Comparison of ENCODE assay signal across 8 cellular contexts in the genomic region with DNA sequence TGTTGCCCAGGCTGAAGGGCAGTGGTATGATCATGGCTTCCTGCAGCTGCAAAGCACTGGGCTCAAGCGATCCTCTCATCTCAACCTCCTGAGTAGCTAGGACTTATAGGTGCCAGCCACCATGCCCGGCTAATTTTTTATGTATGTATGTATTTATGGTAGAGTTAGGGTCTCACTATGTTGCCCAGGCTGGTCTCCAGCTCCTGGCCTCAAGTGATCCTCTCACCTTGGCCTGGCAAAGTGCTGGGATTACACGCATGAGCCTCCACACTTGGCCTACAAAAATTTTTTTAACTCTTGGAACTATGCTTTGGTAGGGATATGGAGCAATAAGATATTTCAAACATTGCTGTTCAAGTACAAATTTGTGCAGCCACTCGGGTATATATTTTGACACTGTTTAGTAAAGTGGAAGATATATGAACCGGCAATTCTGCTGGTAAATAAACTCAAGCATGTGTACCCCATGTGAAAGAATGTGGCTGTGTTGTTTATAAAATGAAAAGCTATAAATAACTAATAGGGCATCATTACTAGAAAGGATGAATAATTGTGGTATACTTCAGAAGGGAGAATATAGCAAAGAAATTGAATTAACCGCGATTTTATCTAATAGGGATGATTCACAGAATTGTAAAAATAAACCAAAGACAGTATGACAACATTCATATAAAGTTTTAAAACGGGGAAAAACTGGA. TPM values are rescaled to one million over a fixed set of nuclear protein-coding genes. Genes with fewer than 3 reads are reported as not detected.
A peak's percentile ranks its signal among the peaks of the same experiment; 100 is the strongest.
DNase-seq lines count a peak whose midpoint lies in the region; ATAC-seq and TF ChIP-seq lines count a peak whose summit lies in the region.

No MANE protein-coding gene starts in this region.

- TF ChIP-seq CTCF in AG04449 (IDR thresholded peaks at IDR 0.05; ENCODE audit: insufficient read depth, low read length, missing control alignments) (no peak), mammary epithelial cell (conservative IDR thresholded peaks at IDR 0.05 in 1 of 2, IDR thresholded peaks at IDR 0.05 in 1 of 2; ENCODE audit: extremely low read depth in 1 of 2, insufficient read depth in 1 of 2, low read depth in 1 of 2, low read length in 2 of 2) (no peak)

- intact Hi-C loops in mammary epithelial cell (cut with micrococcal nuclease): loop anchor here (2.0 kb wide), 1 partner anchor 109 kb away; the partner anchor contains the start of gene ZFP14

- dilution Hi-C loops in mammary epithelial cell (cut with HindIII; ENCODE audit: low sequenced_read_pairs): no loop called here

- H3K27ac ChIP-seq in HUES48 (ENCODE audit: low read depth, low read length): no peak overlapping the region
- H3K27ac ChIP-seq in mammary epithelial cell (ENCODE audit: insufficient read depth, low read depth, low read length): peak overlapping the region; percentile 87
- H3K27ac ChIP-seq in muscle layer of colon (ENCODE audit: low read depth, low read length): peak overlapping the region; percentile 91

- H3K27me3 ChIP-seq in HUES48 (ENCODE audit: control insufficient read depth, insufficient read depth, low read length) (no peaks in the 10 kb centered on the region), mammary epithelial cell (ENCODE audit: insufficient read depth, low read length) (no peaks in the 10 kb centered on the region), muscle layer of colon (ENCODE audit: control insufficient read depth in 1 of 2, insufficient read depth in 2 of 2, low read length in 2 of 2) (no peaks in the 10 kb centered on the region)

- no peak for DNase-seq in AG04449 (ENCODE audit: low read depth, low spot score)
- DNase-seq in mammary epithelial cell: no peak
- DNase-seq in iPS-NIHi7 (ENCODE audit: extremely low spot score): no peak
- DNase-seq in NCI-H2196 (lab: John Stamatoyannopoulos, UW; ENCODE audit: unreplicated experiment): no peak

- H3K36me3 ChIP-seq in HUES48 (ENCODE audit: control insufficient read depth, insufficient read depth, low read length): no peaks in the 10 kb centered on the region
- H3K36me3 ChIP-seq in mammary epithelial cell (ENCODE audit: insufficient read depth, low read length): no peaks in the 10 kb centered on the region
- H3K36me3 ChIP-seq in muscle layer of colon (ENCODE audit: insufficient read depth, low read length): no peaks in the 10 kb centered on the region

- H3K4me3 ChIP-seq in AG04449 (ENCODE audit: low read depth, low read length) (peak overlapping the region; percentile 99), HUES48 (ENCODE audit: low read depth, low read length) (peak overlapping the region; percentile 89), mammary epithelial cell (replicated peaks in 1 of 3; ENCODE audit: insufficient read depth in 1 of 3, low read depth in 2 of 3, low read length in 3 of 3) (peak overlapping the region; percentile 61 to 72 (median 68)), muscle layer of colon (ENCODE audit: low read depth in 1 of 2, low read length in 2 of 2) (peak overlapping the region; percentile 62 to 89)

- CTCF ChIA-PET in AG04449 (lab: Yijun Ruan, JAX): no interaction called here
- CTCF ChIA-PET in mammary epithelial cell (lab: Charles Lee; ENCODE audit: low non-redundant PET): no interaction called here

- peaks cover 13% of the 10 kb centered on the region for H3K79me2 ChIP-seq in mammary epithelial cell (ENCODE audit: insufficient read depth, low read length)

- POLR2A ChIA-PET in AG04449 (lab: Yijun Ruan, JAX): interaction anchor here (2.6 kb wide), 1 partner anchor 40 kb away, joined by 13 read pairs; the partner anchor contains the start of gene ZNF260

- 57% methylated on average over 8 of the region's 8 CpGs for WGBS in mammary epithelial cell (ENCODE audit: low coverage, missing lambda C conversion rate)

- peaks cover 10% of the 10 kb centered on the region for H3K9me3 ChIP-seq in HUES48 (ENCODE audit: control insufficient read depth, insufficient read depth, low read length)
- H3K9me3 ChIP-seq in mammary epithelial cell (replicated peaks; ENCODE audit: insufficient read depth, low read length): peaks cover 4% of the 10 kb centered on the region
- H3K9me3 ChIP-seq in muscle layer of colon (ENCODE audit: low read length): no peaks in the 10 kb centered on the region

- BruUV-seq in mammary epithelial cell (replicated peaks; lab: Mats Ljungman, UMichigan): no TSS peak

- no peak for ATAC-seq in HG02852 (IDR thresholded peaks at IDR 0.05; ENCODE audit: unreplicated experiment)
- no peak for ATAC-seq in GM19455 (IDR thresholded peaks at IDR 0.05; ENCODE audit: unreplicated experiment)

- no peaks in the 10 kb centered on the region for H4K20me1 ChIP-seq in mammary epithelial cell (ENCODE audit: insufficient read depth, low read length)

- H3K4me2 ChIP-seq in mammary epithelial cell (ENCODE audit: insufficient read depth, low read depth, low read length): peak overlapping the region; percentile 72

- H3K4me1 ChIP-seq in HUES48 (ENCODE audit: control insufficient read depth, insufficient read depth, low read length) (no peaks in the 10 kb centered on the region), mammary epithelial cell (ENCODE audit: insufficient read depth, low read length) (no peaks in the 10 kb centered on the region), muscle layer of colon (ENCODE audit: insufficient read depth, low read length) (peaks cover 12% of the 10 kb centered on the region)

- H2AFZ ChIP-seq in mammary epithelial cell (ENCODE audit: low read depth, low read length): peak overlapping the region; percentile 91

- H3K9ac ChIP-seq in HUES48 (ENCODE audit: low read depth, low read length) (peak overlapping the region; percentile 98), mammary epithelial cell (ENCODE audit: insufficient read depth, low read length) (peak overlapping the region; percentile 88), muscle layer of colon (ENCODE audit: low read length) (peak overlapping the region; percentile 78)

- in situ Hi-C loops in mammary epithelial cell (cut with MboI; ENCODE audit: low sequenced_read_pairs in 2 of 2): loop anchor here in 1 of 2 donors (10.0 kb wide), 1 partner anchor 353 kb away; no protein-coding TSS in a partner anchor

RNA-seq across cellular contexts. Expression of gene ZNF566, which starts 1.1 kb away (rescaled TPM):
- 1 to 10 TPM; 6.0 to 7.2 TPM for total RNA-seq in mammary epithelial cell
- 2.0 TPM for polyA plus RNA-seq in mammary epithelial cell
- 6.5 TPM for polyA minus RNA-seq in mammary epithelial cell

RNA-seq across cellular contexts. Expression of gene ZNF260, which starts 39.8 kb away (rescaled TPM):
- total RNA-seq in mammary epithelial cell: 10 to 100 TPM; 11.8 to 21.0 TPM
- polyA plus RNA-seq in mammary epithelial cell: 3.8 TPM
- 2.3 TPM for polyA minus RNA-seq in mammary epithelial cell
